1 cellular context compared by ENCODE assay signal in the genomic region with DNA sequence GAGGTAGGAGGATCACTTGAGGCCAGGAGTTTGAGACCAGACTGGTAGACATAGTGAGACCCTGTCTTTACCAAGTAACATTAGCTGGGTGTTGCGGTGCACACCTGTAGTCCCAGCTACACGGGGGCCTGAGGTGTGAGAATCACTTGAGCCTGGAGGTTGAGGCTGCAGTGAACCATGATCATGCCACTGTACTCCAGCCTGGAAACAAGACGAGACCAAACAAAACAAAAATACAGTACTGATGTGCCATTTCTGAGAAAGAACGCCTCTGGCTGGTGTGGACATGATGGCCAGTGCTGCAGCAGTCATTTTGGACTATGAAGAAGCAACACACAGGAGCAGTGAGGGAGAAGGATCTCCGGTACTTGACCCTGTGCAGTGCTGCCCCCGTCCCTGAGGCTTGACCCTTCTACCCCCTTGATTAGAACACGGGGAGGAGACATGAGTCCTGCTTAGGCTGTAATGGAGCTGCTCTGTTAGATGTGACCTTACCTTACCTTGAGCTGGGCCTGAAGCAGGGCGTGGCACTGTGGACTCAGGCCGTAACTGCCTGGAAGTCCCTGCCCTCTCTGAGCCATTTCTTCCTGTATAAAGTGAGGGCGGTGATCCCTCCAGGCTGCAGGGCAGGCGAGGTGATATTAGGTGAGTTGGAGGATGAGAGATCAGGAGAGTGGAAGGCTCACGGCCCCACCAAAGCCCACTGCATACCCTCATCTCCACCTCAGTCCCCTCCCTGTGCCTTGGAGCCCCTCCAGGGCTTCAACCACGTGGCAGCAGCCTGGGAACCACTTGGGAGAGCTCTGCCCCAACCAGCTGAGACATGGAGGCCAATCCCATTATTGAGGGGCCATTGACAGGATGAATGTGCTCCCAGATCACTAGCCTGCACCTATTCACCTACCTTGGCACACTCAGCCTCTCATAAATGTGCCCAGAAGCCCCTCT.
A peak's percentile ranks its signal among the peaks of the same experiment; 100 is the strongest.
TF ChIP-seq lines count a peak whose summit lies in the region.

No MANE protein-coding gene starts in this region.

TF ChIP-seq in K562, 482 proteins besides CTCF, POLR2A, EP300 and RAD21 (continued from another document and continues in another):
- TF ChIP-seq, protein P1, sequence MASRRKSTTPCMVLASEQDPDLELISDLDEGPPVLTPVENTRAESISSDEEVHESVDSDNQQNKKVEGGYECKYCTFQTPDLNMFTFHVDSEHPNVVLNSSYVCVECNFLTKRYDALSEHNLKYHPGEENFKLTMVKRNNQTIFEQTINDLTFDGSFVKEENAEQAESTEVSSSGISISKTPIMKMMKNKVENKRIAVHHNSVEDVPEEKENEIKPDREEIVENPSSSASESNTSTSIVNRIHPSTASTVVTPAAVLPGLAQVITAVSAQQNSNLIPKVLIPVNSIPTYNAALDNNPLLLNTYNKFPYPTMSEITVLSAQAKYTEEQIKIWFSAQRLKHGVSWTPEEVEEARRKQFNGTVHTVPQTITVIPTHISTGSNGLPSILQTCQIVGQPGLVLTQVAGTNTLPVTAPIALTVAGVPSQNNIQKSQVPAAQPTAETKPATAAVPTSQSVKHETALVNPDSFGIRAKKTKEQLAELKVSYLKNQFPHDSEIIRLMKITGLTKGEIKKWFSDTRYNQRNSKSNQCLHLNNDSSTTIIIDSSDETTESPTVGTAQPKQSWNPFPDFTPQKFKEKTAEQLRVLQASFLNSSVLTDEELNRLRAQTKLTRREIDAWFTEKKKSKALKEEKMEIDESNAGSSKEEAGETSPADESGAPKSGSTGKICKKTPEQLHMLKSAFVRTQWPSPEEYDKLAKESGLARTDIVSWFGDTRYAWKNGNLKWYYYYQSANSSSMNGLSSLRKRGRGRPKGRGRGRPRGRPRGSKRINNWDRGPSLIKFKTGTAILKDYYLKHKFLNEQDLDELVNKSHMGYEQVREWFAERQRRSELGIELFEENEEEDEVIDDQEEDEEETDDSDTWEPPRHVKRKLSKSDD (conservative IDR thresholded peaks at IDR 0.05; ENCODE audit: low read length), result no peak
- TF ChIP-seq CC2D1A (IDR thresholded peaks at IDR 0.05), result no peak
- TF ChIP-seq SMARCB1 (IDR thresholded peaks at IDR 0.05; ENCODE audit: insufficient read length, low read depth), result no peak
- no peak for TF ChIP-seq OTX1 (CRISPR knock-in tag; IDR thresholded peaks at IDR 0.05)
- no peak for TF ChIP-seq BRF1 (IDR thresholded peaks at IDR 0.05; ENCODE audit: borderline replicate concordance, extremely low read depth, insufficient read length)
- no peak for TF ChIP-seq NFE2L1 (tag; IDR thresholded peaks at IDR 0.05; ENCODE audit: borderline replicate concordance, low read depth)
- no peak for TF ChIP-seq HIVEP1 (CRISPR knock-in tag; IDR thresholded peaks at IDR 0.05)
- no peak for TF ChIP-seq PURB (CRISPR knock-in tag; IDR thresholded peaks at IDR 0.05; ENCODE audit: low read depth)
- TF ChIP-seq BMI1 (IDR thresholded peaks at IDR 0.05; ENCODE audit: low read length), result no peak
- no peak for TF ChIP-seq SNIP1 (IDR thresholded peaks at IDR 0.05; ENCODE audit: low read depth)
- TF ChIP-seq MCM7 (IDR thresholded peaks at IDR 0.05), result no peak
- TF ChIP-seq NR0B1 (IDR thresholded peaks at IDR 0.05; ENCODE audit: partially characterized antibody), result no peak
- TF ChIP-seq PRDM10 (IDR thresholded peaks at IDR 0.05; ENCODE audit: partially characterized antibody), result no peak
- no peak for TF ChIP-seq HMGN3 (IDR thresholded peaks at IDR 0.05; ENCODE audit: borderline replicate concordance, extremely low read depth, insufficient read length, low read depth, low read length)
- no peak for TF ChIP-seq SMAD3 (CRISPR knock-in tag; conservative IDR thresholded peaks at IDR 0.05)
- no peak for TF ChIP-seq USF2 (CRISPR knock-in tag; IDR thresholded peaks at IDR 0.05)
- no peak for TF ChIP-seq ZNF384 (IDR thresholded peaks at IDR 0.05; ENCODE audit: low read depth, low read length)
- TF ChIP-seq ELF4 (CRISPR knock-in tag; IDR thresholded peaks at IDR 0.05), result no peak
- TF ChIP-seq, protein P2, sequence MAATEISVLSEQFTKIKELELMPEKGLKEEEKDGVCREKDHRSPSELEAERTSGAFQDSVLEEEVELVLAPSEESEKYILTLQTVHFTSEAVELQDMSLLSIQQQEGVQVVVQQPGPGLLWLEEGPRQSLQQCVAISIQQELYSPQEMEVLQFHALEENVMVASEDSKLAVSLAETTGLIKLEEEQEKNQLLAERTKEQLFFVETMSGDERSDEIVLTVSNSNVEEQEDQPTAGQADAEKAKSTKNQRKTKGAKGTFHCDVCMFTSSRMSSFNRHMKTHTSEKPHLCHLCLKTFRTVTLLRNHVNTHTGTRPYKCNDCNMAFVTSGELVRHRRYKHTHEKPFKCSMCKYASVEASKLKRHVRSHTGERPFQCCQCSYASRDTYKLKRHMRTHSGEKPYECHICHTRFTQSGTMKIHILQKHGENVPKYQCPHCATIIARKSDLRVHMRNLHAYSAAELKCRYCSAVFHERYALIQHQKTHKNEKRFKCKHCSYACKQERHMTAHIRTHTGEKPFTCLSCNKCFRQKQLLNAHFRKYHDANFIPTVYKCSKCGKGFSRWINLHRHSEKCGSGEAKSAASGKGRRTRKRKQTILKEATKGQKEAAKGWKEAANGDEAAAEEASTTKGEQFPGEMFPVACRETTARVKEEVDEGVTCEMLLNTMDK (IDR thresholded peaks at IDR 0.05; ENCODE audit: borderline replicate concordance, insufficient read depth, low read depth, low read length, poor library complexity, severe bottlenecking), result no peak
- no peak for TF ChIP-seq FOXK2 (conservative IDR thresholded peaks at IDR 0.05 in 1 of 2, IDR thresholded peaks at IDR 0.05 in 1 of 2; ENCODE audit: low read depth in 2 of 2)
- no peak for TF ChIP-seq ZNF696 (CRISPR knock-in tag; conservative IDR thresholded peaks at IDR 0.05)
- TF ChIP-seq CCNT2 (IDR thresholded peaks at IDR 0.05; ENCODE audit: borderline replicate concordance, extremely low read depth, insufficient read length, low read depth, low read length), result no peak
- TF ChIP-seq ZKSCAN1 (IDR thresholded peaks at IDR 0.05; ENCODE audit: low read depth, low read length), result no peak
- no peak for TF ChIP-seq JUNB (CRISPR knock-in tag; conservative IDR thresholded peaks at IDR 0.05)
- peak; percentile 28 for TF ChIP-seq POLR2B (IDR thresholded peaks at IDR 0.05; ENCODE audit: low read depth, partially characterized antibody)
- no peak for TF ChIP-seq HSF4 (CRISPR knock-in tag; IDR thresholded peaks at IDR 0.05; ENCODE audit: borderline replicate concordance)
- no peak for TF ChIP-seq GTF2B (IDR thresholded peaks at IDR 0.05; ENCODE audit: extremely low read depth, insufficient read length)
- no peak for TF ChIP-seq ZNF589 (CRISPR knock-in tag; IDR thresholded peaks at IDR 0.05; ENCODE audit: low read depth)
- no peak for TF ChIP-seq ZBTB8A (IDR thresholded peaks at IDR 0.05; ENCODE audit: partially characterized antibody)
- TF ChIP-seq NELFE (IDR thresholded peaks at IDR 0.05; ENCODE audit: insufficient read depth, insufficient read length), result no peak
- no peak for TF ChIP-seq MBD2 (IDR thresholded peaks at IDR 0.05; ENCODE audit: borderline replicate concordance, low read depth)
- no peak for TF ChIP-seq ZNF274 (IDR thresholded peaks at IDR 0.05; ENCODE audit: borderline replicate concordance, low read depth, low read length)
- TF ChIP-seq HDAC8 (tag; IDR thresholded peaks at IDR 0.05), result no peak
- TF ChIP-seq ARID1B (IDR thresholded peaks at IDR 0.05), result no peak
- TF ChIP-seq PBX2 (CRISPR knock-in tag; IDR thresholded peaks at IDR 0.05; ENCODE audit: low read depth), result no peak
- TF ChIP-seq PBX2 (tag; conservative IDR thresholded peaks at IDR 0.05; ENCODE audit: low read depth), result no peak
- no peak for TF ChIP-seq ZNF217 (CRISPR knock-in tag; IDR thresholded peaks at IDR 0.05)
- no peak for TF ChIP-seq SIX5 (IDR thresholded peaks at IDR 0.05; ENCODE audit: borderline replicate concordance in 1 of 2, insufficient read depth in 1 of 2, low read depth in 1 of 2, low read length in 2 of 2)
- TF ChIP-seq, protein P3, sequence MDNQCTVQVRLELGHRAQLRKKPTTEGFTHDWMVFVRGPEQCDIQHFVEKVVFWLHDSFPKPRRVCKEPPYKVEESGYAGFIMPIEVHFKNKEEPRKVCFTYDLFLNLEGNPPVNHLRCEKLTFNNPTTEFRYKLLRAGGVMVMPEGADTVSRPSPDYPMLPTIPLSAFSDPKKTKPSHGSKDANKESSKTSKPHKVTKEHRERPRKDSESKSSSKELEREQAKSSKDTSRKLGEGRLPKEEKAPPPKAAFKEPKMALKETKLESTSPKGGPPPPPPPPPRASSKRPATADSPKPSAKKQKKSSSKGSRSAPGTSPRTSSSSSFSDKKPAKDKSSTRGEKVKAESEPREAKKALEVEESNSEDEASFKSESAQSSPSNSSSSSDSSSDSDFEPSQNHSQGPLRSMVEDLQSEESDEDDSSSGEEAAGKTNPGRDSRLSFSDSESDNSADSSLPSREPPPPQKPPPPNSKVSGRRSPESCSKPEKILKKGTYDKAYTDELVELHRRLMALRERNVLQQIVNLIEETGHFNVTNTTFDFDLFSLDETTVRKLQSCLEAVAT (IDR thresholded peaks at IDR 0.05), result no peak
- no peak for TF ChIP-seq ZZZ3 (IDR thresholded peaks at IDR 0.05)
- TF ChIP-seq TOE1 (IDR thresholded peaks at IDR 0.05; ENCODE audit: borderline replicate concordance), result no peak
- no peak for TF ChIP-seq TOE1 (CRISPR knock-in tag; IDR thresholded peaks at IDR 0.05; ENCODE audit: borderline replicate concordance, low read depth)
- no peak for TF ChIP-seq DMBX1 (CRISPR knock-in tag; IDR thresholded peaks at IDR 0.05; ENCODE audit: borderline replicate concordance)
- TF ChIP-seq PRMT5 (CRISPR knock-in tag; IDR thresholded peaks at IDR 0.05), result no peak
- peak; percentile 48; the same call in 1 of the 2 replicates for TF ChIP-seq RBFOX2 (IDR thresholded peaks at IDR 0.05; ENCODE audit: low read depth, low read length)
